In the genomic region with DNA sequence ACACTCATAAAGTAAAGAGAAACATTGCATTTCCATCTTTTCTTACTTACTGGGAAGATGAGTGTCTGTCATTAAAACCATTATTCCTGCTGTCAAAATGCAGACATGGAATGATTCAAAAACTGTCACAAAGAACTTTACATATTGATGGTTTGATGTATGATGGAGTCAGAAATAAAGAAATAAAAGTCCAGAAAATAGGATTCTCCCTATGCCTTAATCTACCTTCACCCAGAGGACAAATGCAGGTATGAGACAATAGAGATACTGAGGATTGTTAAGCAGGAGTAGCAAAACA, we compare ENCODE assay signal across 24 cellular contexts.
"Had no signal": no experiment of that assay in that cellular context is flagged by ENCODE, and none has a peak within 500 bp of the region (broad histone marks: within the 10 kb centered on the region; RNA-seq: fewer than 3 reads in every experiment).

No MANE protein-coding gene starts in this region.

- H3K9me3 ChIP-seq: adrenal gland had no signal

- H3K27me3 Mint-ChIP-seq: activated CD4-positive, alpha-beta memory T cell treated with anti-CD3 and anti-CD28 coated beads, Interleukin-2, amount 10 ng/mL, durations not matched to agents 7 days and 5 days; activated CD4-positive, alpha-beta T cell treated with anti-CD3 and anti-CD28 coated beads for 36 hours; activated naive CD4-positive, alpha-beta T cell treated with anti-CD3 and anti-CD28 coated beads, Interleukin-2, amount 10 ng/mL, durations not matched to agents 7 days and 5 days; activated naive CD8-positive, alpha-beta T cell treated with anti-CD3 and anti-CD28 coated beads, Interleukin-2, amount 10 ng/mL, durations not matched to agents 7 days and 5 days had no signal

- DNase-seq: activated CD4-positive, alpha-beta memory T cell treated with anti-CD3 and anti-CD28 coated beads, Interleukin-2, amount 10 ng/mL, durations not matched to agents 7 days and 5 days; activated CD4-positive, alpha-beta T cell treated with anti-CD3 and anti-CD28 coated beads for 36 hours; activated CD4-positive, alpha-beta T cell treated with anti-CD3 and anti-CD28 coated beads, Interleukin-2, amount 50 U/mL, for 1 hour; activated gamma-delta T cell treated with Interleukin-2 at 50 U/mL for 16 hours; activated naive CD4-positive, alpha-beta T cell treated with anti-CD3 and anti-CD28 coated beads, Interleukin-2, amount 10 ng/mL, durations not matched to agents 7 days and 5 days; activated naive CD8-positive, alpha-beta T cell treated with anti-CD3 and anti-CD28 coated beads, Interleukin-2, amount 10 ng/mL, durations not matched to agents 7 days and 5 days; activated T-cell treated with anti-CD3 and anti-CD28 coated beads for 4 hours; activated T-cell treated with anti-CD3 and anti-CD28 coated beads, Interleukin-2, amount 50 U/mL, for 48 hours; adrenal gland; aorta; central memory CD4-positive, alpha-beta T cell; Karpas-422; NCI-H1105 treated with DMSO at 0.1 percent for 48 hours; NCI-H1436 treated with DMSO at 0.1 percent for 48 hours; NCI-H187; NCI-H2081; NCI-H446; NCI-H524; SIG-M5; T-helper 1 cell; WERI-Rb-1 had no signal

- H3K36me3 Mint-ChIP-seq: activated naive CD4-positive, alpha-beta T cell treated with anti-CD3 and anti-CD28 coated beads, Interleukin-2, amount 10 ng/mL, durations not matched to agents 7 days and 5 days; activated naive CD8-positive, alpha-beta T cell treated with anti-CD3 and anti-CD28 coated beads, Interleukin-2, amount 10 ng/mL, durations not matched to agents 7 days and 5 days had no signal

- H3K27ac Mint-ChIP-seq: activated CD4-positive, alpha-beta memory T cell treated with anti-CD3 and anti-CD28 coated beads, Interleukin-2, amount 10 ng/mL, durations not matched to agents 7 days and 5 days; activated CD4-positive, alpha-beta T cell treated with anti-CD3 and anti-CD28 coated beads for 36 hours; activated naive CD4-positive, alpha-beta T cell treated with anti-CD3 and anti-CD28 coated beads, Interleukin-2, amount 10 ng/mL, durations not matched to agents 7 days and 5 days; activated naive CD8-positive, alpha-beta T cell treated with anti-CD3 and anti-CD28 coated beads, Interleukin-2, amount 10 ng/mL, durations not matched to agents 7 days and 5 days; activated T-helper 2 cell treated with anti-CD3 and anti-CD28 coated beads, Interferon-gamma antibody, Interleukin-2, Interleukin-4, amounts not matched to agents 10 μg/mL and 5 μg/mL and 100 μg/mL, durations not matched to agents 14 hours and 24 hours and 36 hours had no signal

- H3K4me1 ChIP-seq: adrenal gland had no signal

- H3K27me3 ChIP-seq: adrenal gland had no signal

- ATAC-seq: activated CD4-positive, alpha-beta T cell treated with anti-CD3 and anti-CD28 coated beads for 36 hours; K562 had no signal

- FAIRE-seq: bronchial epithelial cell, K562 had no signal

- H3K27ac ChIP-seq: adrenal gland, WERI-Rb-1 had no signal

- H3K4me1 Mint-ChIP-seq: activated CD4-positive, alpha-beta memory T cell treated with anti-CD3 and anti-CD28 coated beads, Interleukin-2, amount 10 ng/mL, durations not matched to agents 7 days and 5 days; activated CD4-positive, alpha-beta T cell treated with anti-CD3 and anti-CD28 coated beads for 36 hours; activated naive CD4-positive, alpha-beta T cell treated with anti-CD3 and anti-CD28 coated beads, Interleukin-2, amount 10 ng/mL, durations not matched to agents 7 days and 5 days; activated naive CD8-positive, alpha-beta T cell treated with anti-CD3 and anti-CD28 coated beads, Interleukin-2, amount 10 ng/mL, durations not matched to agents 7 days and 5 days had no signal

- H3K4me3 ChIP-seq: adrenal gland, K562 had no signal

- H3K4me3 Mint-ChIP-seq: activated CD4-positive, alpha-beta memory T cell treated with anti-CD3 and anti-CD28 coated beads, Interleukin-2, amount 10 ng/mL, durations not matched to agents 7 days and 5 days; activated CD4-positive, alpha-beta T cell treated with anti-CD3 and anti-CD28 coated beads for 36 hours; activated naive CD4-positive, alpha-beta T cell treated with anti-CD3 and anti-CD28 coated beads, Interleukin-2, amount 10 ng/mL, durations not matched to agents 7 days and 5 days; activated naive CD8-positive, alpha-beta T cell treated with anti-CD3 and anti-CD28 coated beads, Interleukin-2, amount 10 ng/mL, durations not matched to agents 7 days and 5 days had no signal

- H3K36me3 ChIP-seq: adrenal gland, WERI-Rb-1 had no signal

- H3K9me3 Mint-ChIP-seq: activated CD4-positive, alpha-beta memory T cell treated with anti-CD3 and anti-CD28 coated beads, Interleukin-2, amount 10 ng/mL, durations not matched to agents 7 days and 5 days; activated naive CD4-positive, alpha-beta T cell treated with anti-CD3 and anti-CD28 coated beads, Interleukin-2, amount 10 ng/mL, durations not matched to agents 7 days and 5 days; activated T-helper 2 cell treated with anti-CD3 and anti-CD28 coated beads, Interferon-gamma antibody, Interleukin-2, Interleukin-4, amounts not matched to agents 10 μg/mL and 5 μg/mL and 100 μg/mL, durations not matched to agents 14 hours and 24 hours and 36 hours had no signal
